Comparison of ENCODE assay signal across 8 cellular contexts in the genomic region with DNA sequence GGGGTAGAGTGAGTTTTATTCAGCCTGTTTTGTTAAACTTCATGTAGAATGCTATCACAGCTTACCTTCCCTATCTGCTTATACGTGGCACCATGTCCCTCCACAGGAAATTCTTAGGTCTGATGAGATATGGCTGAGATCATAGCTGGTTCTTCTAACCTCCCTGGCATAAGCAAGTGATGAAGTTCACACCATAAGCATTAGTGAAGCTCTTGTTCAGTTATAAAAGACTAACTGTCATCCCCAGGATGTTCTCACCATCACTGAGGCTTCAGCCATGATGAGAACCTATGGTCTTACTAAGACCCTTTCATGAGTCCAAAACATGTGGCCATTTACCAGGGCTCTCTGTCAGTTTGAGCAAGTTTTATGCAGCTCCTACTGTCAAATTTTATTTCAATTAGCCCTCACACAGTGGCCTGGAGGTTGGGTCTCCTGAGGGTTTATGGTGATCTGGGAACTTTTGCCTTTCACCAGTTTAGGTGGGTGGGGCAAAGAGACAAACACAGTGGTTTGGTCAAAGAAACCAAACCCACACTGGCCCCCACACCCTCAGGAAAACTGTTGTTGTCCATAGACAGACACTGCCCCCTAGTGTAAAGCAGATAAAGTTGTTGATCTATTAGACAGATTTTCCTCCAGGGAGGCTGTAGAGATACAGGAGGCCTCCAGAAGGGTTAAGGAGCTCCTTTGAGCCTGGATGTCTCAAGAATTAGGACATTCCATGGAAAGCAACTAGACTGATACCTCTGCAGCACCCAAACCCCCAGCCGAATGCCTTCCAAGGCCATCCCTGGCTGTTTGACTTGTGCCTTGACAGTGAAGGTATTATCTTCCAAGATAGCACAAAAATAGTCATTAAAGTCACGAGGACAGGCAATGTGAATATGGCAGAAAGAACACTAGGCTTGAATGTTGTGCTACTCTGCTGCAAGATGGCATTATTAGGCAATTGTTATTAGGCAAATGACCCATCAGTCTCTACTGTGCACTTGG. TPM values are rescaled to one million over a fixed set of nuclear protein-coding genes. Genes with fewer than 3 reads are reported as not detected.
DNase-seq lines count a peak whose midpoint lies in the region; ATAC-seq and TF ChIP-seq lines count a peak whose summit lies in the region.

No MANE protein-coding gene starts in this region.

- H3K9me3 Mint-ChIP-seq in activated CD4-positive, alpha-beta T cell treated with anti-CD3 and anti-CD28 coated beads, Interleukin-2, amount 10 ng/mL, durations not matched to agents 7 days and 5 days = no peaks in the 10 kb centered on the region

- H3K9me3 ChIP-seq in Panc1 (ENCODE audit: control insufficient read depth, insufficient read depth, low read depth, low read length) = no peaks in the 10 kb centered on the region
- H3K9me3 ChIP-seq in lung (ENCODE audit: control insufficient read depth in 2 of 2, insufficient read depth in 1 of 2, low read length in 1 of 2) = no peaks in the 10 kb centered on the region

- H3K4me3 Mint-ChIP-seq in activated CD4-positive, alpha-beta T cell treated with anti-CD3 and anti-CD28 coated beads, Interleukin-2, amount 10 ng/mL, durations not matched to agents 7 days and 5 days = no peak overlapping the region

- H3K4me1 ChIP-seq in Panc1 (ENCODE audit: control insufficient read depth, insufficient read depth, low read length) (no peaks in the 10 kb centered on the region), lung (ENCODE audit: control insufficient read depth in 2 of 2, insufficient read depth in 2 of 2, low read length in 2 of 2) (peaks cover 2 to 6% of the 10 kb centered on the region in 2 donors)

- 45 to 47% methylated on average over 3 of the region's 3 CpGs for WGBS in lung, 2 donors

- POLR2A ChIA-PET in activated CD4-positive, alpha-beta T cell treated with anti-CD3 and anti-CD28 coated beads, Interleukin-2, amount 10 ng/mL, durations not matched to agents 7 days and 5 days (lab: Charles Lee) = no interaction called here
- POLR2A ChIA-PET in Panc1 (lab: Charles Lee) = no interaction called here

- peaks cover 5% of the 10 kb centered on the region for H3K4me1 Mint-ChIP-seq in activated CD4-positive, alpha-beta T cell treated with anti-CD3 and anti-CD28 coated beads, Interleukin-2, amount 10 ng/mL, durations not matched to agents 7 days and 5 days

- peaks cover 37% of the 10 kb centered on the region for H3K27me3 Mint-ChIP-seq in activated CD4-positive, alpha-beta T cell treated with anti-CD3 and anti-CD28 coated beads, Interleukin-2, amount 10 ng/mL, durations not matched to agents 7 days and 5 days

- intact Hi-C loops in Panc1 (cut with micrococcal nuclease; ENCODE audit: unreplicated experiment) = loop anchor here (10.0 kb wide), 1 partner anchor 176 kb away; no protein-coding TSS in a partner anchor

- H3K36me3 ChIP-seq in Panc1 (ENCODE audit: control insufficient read depth, insufficient read depth, low read length) (no peaks in the 10 kb centered on the region), lung (ENCODE audit: control insufficient read depth in 2 of 2, insufficient read depth in 2 of 2, low read length in 2 of 2) (peaks cover 0 to 1% of the 10 kb centered on the region in 2 donors)

- CTCF ChIA-PET in activated CD4-positive, alpha-beta T cell treated with anti-CD3 and anti-CD28 coated beads, Interleukin-2, amount 10 ng/mL, durations not matched to agents 7 days and 5 days (lab: Charles Lee) = no interaction called here
- CTCF ChIA-PET in Panc1 (lab: Charles Lee) = interaction anchor here (0.6 to 1.1 kb wide), 4 partner anchors 47 to 210 kb away, joined by 4 to 6 read pairs (median 4); no protein-coding TSS in a partner anchor

- in situ Hi-C loops in Panc1 (cut with HindIII; ENCODE audit: low pct_unique_long_range_greater_than_20kb, low sequenced_read_pairs) = no loop called here

- H3K4me3 ChIP-seq in Panc1 (ENCODE audit: low read depth in 2 of 2, low read length in 2 of 2) (no peak overlapping the region), lung (no peak overlapping the region)

- TF ChIP-seq CTCF in Panc1 (IDR thresholded peaks at IDR 0.05) = peak; percentile 72
- peak; percentile 38 for TF ChIP-seq CTCF in lung (IDR thresholded peaks at IDR 0.05; ENCODE audit: control extremely low read depth, extremely low read depth)

- no TSS peak for BruUV-seq in Panc1 (replicated peaks; lab: Mats Ljungman, UMichigan)

- H3K27ac ChIP-seq in Panc1 (ENCODE audit: low read length) (no peak overlapping the region), lung (ENCODE audit: low read depth in 1 of 2, low read length in 1 of 2) (no peak overlapping the region)

- H3K27ac Mint-ChIP-seq in activated CD4-positive, alpha-beta T cell treated with anti-CD3 and anti-CD28 coated beads, Interleukin-2, amount 10 ng/mL, durations not matched to agents 7 days and 5 days = no peak overlapping the region

- no peak for ATAC-seq in Panc1
- ATAC-seq in lung (ENCODE audit: insufficient read depth, low FRiP score) = no peak
- no peak for ATAC-seq in HG03469 (IDR thresholded peaks at IDR 0.05; ENCODE audit: unreplicated experiment)
- ATAC-seq in GM18873 (IDR thresholded peaks at IDR 0.05; ENCODE audit: low FRiP score, unreplicated experiment) = no peak

- H3K27me3 ChIP-seq in Panc1 (ENCODE audit: control insufficient read depth, insufficient read depth, low read length) = peaks cover 4% of the 10 kb centered on the region
- H3K27me3 ChIP-seq in lung (ENCODE audit: control insufficient read depth, insufficient read depth) = no peaks in the 10 kb centered on the region

- no peaks in the 10 kb centered on the region for H3K36me3 Mint-ChIP-seq in activated CD4-positive, alpha-beta T cell treated with anti-CD3 and anti-CD28 coated beads, Interleukin-2, amount 10 ng/mL, durations not matched to agents 7 days and 5 days (ENCODE audit: low read depth)

- peak; percentile 18 for DNase-seq in activated CD4-positive, alpha-beta T cell treated with anti-CD3 and anti-CD28 coated beads, Interleukin-2, amount 10 ng/mL, durations not matched to agents 7 days and 5 days
- no peak for DNase-seq in activated CD4-positive, alpha-beta T cell treated with anti-CD3 and anti-CD28 coated beads for 48 hours
- DNase-seq in HK-2 (ENCODE audit: unreplicated experiment) (peak; percentile 16), Panc1 (ENCODE audit: low read depth, low spot score) (peak; percentile 28), dermis microvascular lymphatic vessel endothelial cell (ENCODE audit: low read depth in 2 of 2) (peak; percentile 5 to 28), lung (ENCODE audit: low spot score) (no peak)

RNA-seq across cellular contexts. Expression of gene SLC22A15, which starts 5.0 kb away (rescaled TPM):
- total RNA-seq in activated CD4-positive, alpha-beta T cell treated with anti-CD3 and anti-CD28 coated beads, Interleukin-2, amount 10 ng/mL, durations not matched to agents 7 days and 5 days = under 1 TPM; 0.20 to 0.81 TPM
- 0.21 TPM for total RNA-seq in Panc1 (2021; ENCODE audit: unreplicated experiment)
- polyA plus RNA-seq in Panc1 (2012; ENCODE audit: insufficient read length) = not detected
- not detected in 2 replicates for total RNA-seq in dermis microvascular lymphatic vessel endothelial cell
- total RNA-seq in lung = 10 to 100 TPM; 12.7 to 16.4 TPM
- polyA plus RNA-seq in lung = 1 to 10 TPM; 5.3 to 8.6 TPM

Comparison
In these comparisons a context has a peak if more than half of its experiments do, and no peak if none do; other contexts are left out.
1. DNase-seq: peak in activated CD4-positive, alpha-beta T cell treated with anti-CD3 and anti-CD28 coated beads, Interleukin-2, amount 10 ng/mL, durations not matched to agents 7 days and 5 days (single experiment), HK-2 (single experiment), Panc1 (single experiment) and dermis microvascular lymphatic vessel endothelial cell (2 of 2); none in activated CD4-positive, alpha-beta T cell treated with anti-CD3 and anti-CD28 coated beads for 48 hours (single experiment) and lung (single experiment).
2. RNA of gene SLC22A15, which starts 5.0 kb away (total RNA-seq): 12.7 to 16.4 TPM in lung; 0.20 to 0.81 TPM in activated CD4-positive, alpha-beta T cell treated with anti-CD3 and anti-CD28 coated beads, Interleukin-2, amount 10 ng/mL, durations not matched to agents 7 days and 5 days, 0.21 TPM in Panc1 (single experiment) and not detected in dermis microvascular lymphatic vessel endothelial cell; every median in the first group is over 4 times any median in the second.